1 cellular context compared by ENCODE assay signal in genomic region chr19:55285225-55285890, GRCh38.
A peak's percentile ranks its signal among the peaks of the same experiment; 100 is the strongest.
TF ChIP-seq lines count a peak whose summit lies in the region.

No MANE protein-coding gene starts in this region.

TF ChIP-seq in HepG2, 621 proteins besides CTCF, POLR2A, EP300 and RAD21:
- TF ChIP-seq, protein P1, sequence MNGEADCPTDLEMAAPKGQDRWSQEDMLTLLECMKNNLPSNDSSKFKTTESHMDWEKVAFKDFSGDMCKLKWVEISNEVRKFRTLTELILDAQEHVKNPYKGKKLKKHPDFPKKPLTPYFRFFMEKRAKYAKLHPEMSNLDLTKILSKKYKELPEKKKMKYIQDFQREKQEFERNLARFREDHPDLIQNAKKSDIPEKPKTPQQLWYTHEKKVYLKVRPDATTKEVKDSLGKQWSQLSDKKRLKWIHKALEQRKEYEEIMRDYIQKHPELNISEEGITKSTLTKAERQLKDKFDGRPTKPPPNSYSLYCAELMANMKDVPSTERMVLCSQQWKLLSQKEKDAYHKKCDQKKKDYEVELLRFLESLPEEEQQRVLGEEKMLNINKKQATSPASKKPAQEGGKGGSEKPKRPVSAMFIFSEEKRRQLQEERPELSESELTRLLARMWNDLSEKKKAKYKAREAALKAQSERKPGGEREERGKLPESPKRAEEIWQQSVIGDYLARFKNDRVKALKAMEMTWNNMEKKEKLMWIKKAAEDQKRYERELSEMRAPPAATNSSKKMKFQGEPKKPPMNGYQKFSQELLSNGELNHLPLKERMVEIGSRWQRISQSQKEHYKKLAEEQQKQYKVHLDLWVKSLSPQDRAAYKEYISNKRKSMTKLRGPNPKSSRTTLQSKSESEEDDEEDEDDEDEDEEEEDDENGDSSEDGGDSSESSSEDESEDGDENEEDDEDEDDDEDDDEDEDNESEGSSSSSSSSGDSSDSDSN (CRISPR knock-in tag; IDR thresholded peaks at IDR 0.05) = peak; percentile 33; the same call in 1 of the 2 replicates
- TF ChIP-seq CENPBD1 (CRISPR knock-in tag; IDR thresholded peaks at IDR 0.05; ENCODE audit: borderline replicate concordance, low read depth) (no peak), ZNF256 (CRISPR knock-in tag; conservative IDR thresholded peaks at IDR 0.05) (no peak)
- TF ChIP-seq, protein P2, sequence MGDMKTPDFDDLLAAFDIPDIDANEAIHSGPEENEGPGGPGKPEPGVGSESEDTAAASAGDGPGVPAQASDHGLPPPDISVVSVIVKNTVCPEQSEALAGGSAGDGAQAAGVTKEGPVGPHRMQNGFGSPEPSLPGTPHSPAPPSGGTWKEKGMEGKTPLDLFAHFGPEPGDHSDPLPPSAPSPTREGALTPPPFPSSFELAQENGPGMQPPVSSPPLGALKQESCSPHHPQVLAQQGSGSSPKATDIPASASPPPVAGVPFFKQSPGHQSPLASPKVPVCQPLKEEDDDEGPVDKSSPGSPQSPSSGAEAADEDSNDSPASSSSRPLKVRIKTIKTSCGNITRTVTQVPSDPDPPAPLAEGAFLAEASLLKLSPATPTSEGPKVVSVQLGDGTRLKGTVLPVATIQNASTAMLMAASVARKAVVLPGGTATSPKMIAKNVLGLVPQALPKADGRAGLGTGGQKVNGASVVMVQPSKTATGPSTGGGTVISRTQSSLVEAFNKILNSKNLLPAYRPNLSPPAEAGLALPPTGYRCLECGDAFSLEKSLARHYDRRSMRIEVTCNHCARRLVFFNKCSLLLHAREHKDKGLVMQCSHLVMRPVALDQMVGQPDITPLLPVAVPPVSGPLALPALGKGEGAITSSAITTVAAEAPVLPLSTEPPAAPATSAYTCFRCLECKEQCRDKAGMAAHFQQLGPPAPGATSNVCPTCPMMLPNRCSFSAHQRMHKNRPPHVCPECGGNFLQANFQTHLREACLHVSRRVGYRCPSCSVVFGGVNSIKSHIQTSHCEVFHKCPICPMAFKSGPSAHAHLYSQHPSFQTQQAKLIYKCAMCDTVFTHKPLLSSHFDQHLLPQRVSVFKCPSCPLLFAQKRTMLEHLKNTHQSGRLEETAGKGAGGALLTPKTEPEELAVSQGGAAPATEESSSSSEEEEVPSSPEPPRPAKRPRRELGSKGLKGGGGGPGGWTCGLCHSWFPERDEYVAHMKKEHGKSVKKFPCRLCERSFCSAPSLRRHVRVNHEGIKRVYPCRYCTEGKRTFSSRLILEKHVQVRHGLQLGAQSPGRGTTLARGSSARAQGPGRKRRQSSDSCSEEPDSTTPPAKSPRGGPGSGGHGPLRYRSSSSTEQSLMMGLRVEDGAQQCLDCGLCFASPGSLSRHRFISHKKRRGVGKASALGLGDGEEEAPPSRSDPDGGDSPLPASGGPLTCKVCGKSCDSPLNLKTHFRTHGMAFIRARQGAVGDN (CRISPR knock-in tag; IDR thresholded peaks at IDR 0.05) = peak; percentile 19; the same call in 1 of the 2 replicates
- TF ChIP-seq, protein P3, sequence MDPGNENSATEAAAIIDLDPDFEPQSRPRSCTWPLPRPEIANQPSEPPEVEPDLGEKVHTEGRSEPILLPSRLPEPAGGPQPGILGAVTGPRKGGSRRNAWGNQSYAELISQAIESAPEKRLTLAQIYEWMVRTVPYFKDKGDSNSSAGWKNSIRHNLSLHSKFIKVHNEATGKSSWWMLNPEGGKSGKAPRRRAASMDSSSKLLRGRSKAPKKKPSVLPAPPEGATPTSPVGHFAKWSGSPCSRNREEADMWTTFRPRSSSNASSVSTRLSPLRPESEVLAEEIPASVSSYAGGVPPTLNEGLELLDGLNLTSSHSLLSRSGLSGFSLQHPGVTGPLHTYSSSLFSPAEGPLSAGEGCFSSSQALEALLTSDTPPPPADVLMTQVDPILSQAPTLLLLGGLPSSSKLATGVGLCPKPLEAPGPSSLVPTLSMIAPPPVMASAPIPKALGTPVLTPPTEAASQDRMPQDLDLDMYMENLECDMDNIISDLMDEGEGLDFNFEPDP (CRISPR knock-in tag; conservative IDR thresholded peaks at IDR 0.05) = no peak
